In genomic region chr15:46129145-46129544, GRCh38 we compare ENCODE assay signal across 17 cellular contexts.
DNase-seq lines count a peak whose midpoint lies in the region; ATAC-seq, FAIRE-seq and TF ChIP-seq lines count a peak whose summit lies in the region.
"Had no signal": no experiment of that assay in that cellular context is flagged by ENCODE, and none has a peak within 500 bp of the region (broad histone marks: within the 10 kb centered on the region; RNA-seq: fewer than 3 reads in every experiment).

No MANE protein-coding gene starts in this region.

- no peaks in the 10 kb centered on the region for H3K36me3 ChIP-seq in IMR-90 (ENCODE audit: control insufficient read depth, insufficient read depth, low read length)
- no peaks in the 10 kb centered on the region for H3K36me3 ChIP-seq in astrocyte (ENCODE audit: insufficient read depth, low read length)
- no peaks in the 10 kb centered on the region for H3K36me3 ChIP-seq in adrenal gland (replicated peaks in 1 of 2)
- H3K36me3 ChIP-seq: BLaER1 had no signal

- no TSS peak for BruUV-seq in IMR-90 (replicated peaks; lab: Mats Ljungman, UMichigan)

- TF ChIP-seq CTCF in IMR-90 (conservative IDR thresholded peaks at IDR 0.05; ENCODE audit: low read depth, low read length) (no peak), astrocyte (IDR thresholded peaks at IDR 0.05; ENCODE audit: insufficient read depth, low read depth, low read length) (no peak), foreskin keratinocyte (conservative IDR thresholded peaks at IDR 0.05) (no peak), adrenal gland (IDR thresholded peaks at IDR 0.05) (no peak)
- TF ChIP-seq CTCF in activated CD8-positive, alpha-beta T cell treated with anti-CD3 and anti-CD28 coated beads for 36 hours (IDR thresholded peaks at IDR 0.05): no peak

- H2AK5ac ChIP-seq in IMR-90 (ENCODE audit: low read depth, low read length): no peak overlapping the region

- H2BK5ac ChIP-seq in IMR-90 (ENCODE audit: low read depth, low read length, poor library complexity, severe bottlenecking): peak overlapping the region; percentile 84

- no peaks in the 10 kb centered on the region for H3K27me3 ChIP-seq in IMR-90 (ENCODE audit: control insufficient read depth, insufficient read depth, low read length)
- no peaks in the 10 kb centered on the region for H3K27me3 ChIP-seq in astrocyte (ENCODE audit: insufficient read depth, low read length)
- H3K27me3 ChIP-seq in foreskin keratinocyte: no peaks in the 10 kb centered on the region
- H3K27me3 ChIP-seq in adrenal gland: no peaks in the 10 kb centered on the region
- H3K27me3 ChIP-seq: BLaER1 had no signal

- dilution Hi-C loops in IMR-90 (cut with HindIII; ENCODE audit: low sequenced_read_pairs, unreplicated experiment): no loop called here

- CTCF ChIA-PET in IMR-90 (lab: Yijun Ruan, JAX): interaction anchor here (0.6 kb wide), 2 partner anchors 24 to 117 kb away, joined by 3 read pairs; no protein-coding TSS in a partner anchor
- CTCF ChIA-PET in activated CD8-positive, alpha-beta T cell treated with anti-CD3 and anti-CD28 coated beads for 36 hours (lab: Charles Lee): no interaction called here

- intact Hi-C loops in IMR-90 (cut with micrococcal nuclease): no loop called here
- intact Hi-C loops in activated CD8-positive, alpha-beta T cell treated with anti-CD3 and anti-CD28 coated beads for 36 hours (cut with micrococcal nuclease): no loop called here
- intact Hi-C loops in adrenal gland (cut with DNase I): no loop called here
- intact Hi-C loops in posterior cingulate gyrus (cut with DNase I): no loop called here

- no peak overlapping the region for H3K4ac ChIP-seq in IMR-90 (ENCODE audit: low read depth, low read length)

- H3K9ac ChIP-seq in IMR-90 (ENCODE audit: low read depth, low read length) (no peak overlapping the region), astrocyte (ENCODE audit: low read length) (no peak overlapping the region)
- H3K9ac ChIP-seq: BLaER1 had no signal

- no peak overlapping the region for H2BK15ac ChIP-seq in IMR-90 (ENCODE audit: low read depth, low read length)

- H3K27ac Mint-ChIP-seq in astrocyte (ENCODE audit: unreplicated experiment): no peak overlapping the region
- H3K27ac Mint-ChIP-seq in activated CD8-positive, alpha-beta T cell treated with anti-CD3 and anti-CD28 coated beads for 36 hours: no peak overlapping the region
- H3K27ac Mint-ChIP-seq: CD14-positive monocyte; CD4-positive, alpha-beta memory T cell; H9 had no signal

- H3K79me1 ChIP-seq in IMR-90 (ENCODE audit: low read depth in 1 of 2, low read length in 2 of 2): no peaks in the 10 kb centered on the region

- no peak overlapping the region for H3K18ac ChIP-seq in IMR-90 (ENCODE audit: low read depth, low read length)

- H3K79me2 ChIP-seq in astrocyte (ENCODE audit: insufficient read depth, low read length): no peaks in the 10 kb centered on the region

- peak overlapping the region in 1 of 2 experiments; percentile 34; a peak in 1 of 4 replicates for H4K8ac ChIP-seq in IMR-90 (ENCODE audit: low read depth in 2 of 2, low read length in 2 of 2)

- TF ChIP-seq POLR2A in IMR-90 (IDR thresholded peaks at IDR 0.05; ENCODE audit: low read depth, low read length): no peak
- TF ChIP-seq POLR2A in adrenal gland (IDR thresholded peaks at IDR 0.05): no peak

- H3K27ac ChIP-seq in IMR-90 (ENCODE audit: insufficient read depth, low read length) (no peak overlapping the region), astrocyte (ENCODE audit: low read depth, low read length) (no peak overlapping the region), foreskin keratinocyte (no peak overlapping the region), adrenal gland (no peak overlapping the region)
- H3K27ac ChIP-seq: BLaER1 had no signal

- no peaks in the 10 kb centered on the region for H3K4me1 Mint-ChIP-seq in astrocyte (ENCODE audit: low read depth, unreplicated experiment)
- H3K4me1 Mint-ChIP-seq in activated CD8-positive, alpha-beta T cell treated with anti-CD3 and anti-CD28 coated beads for 36 hours (ENCODE audit: low read depth): no peaks in the 10 kb centered on the region
- H3K4me1 Mint-ChIP-seq: CD14-positive monocyte; CD4-positive, alpha-beta memory T cell; H9 had no signal

- POLR2A ChIA-PET in IMR-90 (lab: Charles Lee; ENCODE audit: unreplicated experiment): no interaction called here
- POLR2A ChIA-PET in activated CD8-positive, alpha-beta T cell treated with anti-CD3 and anti-CD28 coated beads for 36 hours (lab: Charles Lee): no interaction called here

- no peak overlapping the region for H3K56ac ChIP-seq in IMR-90 (ENCODE audit: extremely low read depth, insufficient read depth, low read length)

- H3K4me2 ChIP-seq in IMR-90 (ENCODE audit: low read depth, low read length) (no peak overlapping the region), astrocyte (ENCODE audit: low read length) (no peak overlapping the region)
- H3K4me2 ChIP-seq: BLaER1 had no signal

- no peaks in the 10 kb centered on the region for H3K4me1 ChIP-seq in IMR-90 (ENCODE audit: control insufficient read depth, insufficient read depth, low read length)
- no peaks in the 10 kb centered on the region for H3K4me1 ChIP-seq in astrocyte (ENCODE audit: insufficient read depth, low read length)
- no peaks in the 10 kb centered on the region for H3K4me1 ChIP-seq in foreskin keratinocyte
- no peaks in the 10 kb centered on the region for H3K4me1 ChIP-seq in adrenal gland (replicated peaks in 1 of 2)

- H3K9me1 ChIP-seq in IMR-90 (ENCODE audit: insufficient read depth, low read length): no peaks in the 10 kb centered on the region

- no peak overlapping the region for H4K5ac ChIP-seq in IMR-90 (ENCODE audit: low read depth, low read length)

- no peak for FAIRE-seq in astrocyte (lab: Jason Lieb, UNC)
- FAIRE-seq: GM12878, H1, K562 had no signal

- no peak overlapping the region; the same call in 1 of the 2 replicates for H2BK20ac ChIP-seq in IMR-90 (ENCODE audit: low read depth, low read length)

- peaks cover 7% of the 10 kb centered on the region; the same call in 1 of the 2 replicates for H3K9me3 ChIP-seq in IMR-90 (ENCODE audit: control insufficient read depth, insufficient read depth, low read length)
- H3K9me3 ChIP-seq in astrocyte (ENCODE audit: insufficient read depth, low read depth, low read length): peaks cover 6% of the 10 kb centered on the region
- no peaks in the 10 kb centered on the region for H3K9me3 ChIP-seq in adrenal gland (replicated peaks in 1 of 3)

- H4K20me1 ChIP-seq in IMR-90 (ENCODE audit: insufficient read depth, low read length): no peaks in the 10 kb centered on the region
- no peaks in the 10 kb centered on the region for H4K20me1 ChIP-seq in astrocyte (ENCODE audit: insufficient read depth, low read length)
- H4K20me1 ChIP-seq: BLaER1 had no signal

- DNase-seq in EH (ENCODE audit: low read depth) (peak; percentile 80), IMR-90 (peak; percentile 50), astrocyte (ENCODE audit: low read depth) (peak; percentile 3), foreskin keratinocyte (peak; percentile 24 to 39), adrenal gland (no peak), posterior cingulate gyrus (no peak)
- no peak for DNase-seq in activated CD8-positive, alpha-beta T cell treated with anti-CD3 and anti-CD28 coated beads for 36 hours
- DNase-seq in stimulated activated CD4-positive, alpha-beta T cell treated with anti-CD3 and anti-CD28 coated beads, Interleukin-15, amount 100 ng/mL, for 24 hours: no peak
- DNase-seq: CD4-positive, alpha-beta memory T cell; DMS153; DMS79; H9 had no signal

- TF ChIP-seq RAD21 in IMR-90 (IDR thresholded peaks at IDR 0.05; ENCODE audit: low read length): no peak

- H2AK9ac ChIP-seq in IMR-90 (replicated peaks; ENCODE audit: low read depth, low read length, poor library complexity): no peak overlapping the region

- H3K27me3 Mint-ChIP-seq in astrocyte (ENCODE audit: low read depth, unreplicated experiment): no peaks in the 10 kb centered on the region
- no peaks in the 10 kb centered on the region for H3K27me3 Mint-ChIP-seq in activated CD8-positive, alpha-beta T cell treated with anti-CD3 and anti-CD28 coated beads for 36 hours

- H3K4me3 ChIP-seq in IMR-90 (ENCODE audit: insufficient read depth, low read depth, low read length) (no peak overlapping the region), astrocyte (ENCODE audit: insufficient read depth, low read depth, low read length) (no peak overlapping the region), adrenal gland (no peak overlapping the region)
- H3K4me3 ChIP-seq: BLaER1, GM12878, K562 had no signal

- no peak overlapping the region for H2AFZ ChIP-seq in IMR-90 (replicated peaks; ENCODE audit: low read length, poor library complexity)
- no peak overlapping the region for H2AFZ ChIP-seq in astrocyte (ENCODE audit: low read depth, low read length)

- no peak overlapping the region for H3K23ac ChIP-seq in IMR-90 (ENCODE audit: low read depth, low read length)

- H3K36me3 Mint-ChIP-seq in astrocyte (ENCODE audit: low read depth, unreplicated experiment): no peaks in the 10 kb centered on the region
- H3K36me3 Mint-ChIP-seq in activated CD8-positive, alpha-beta T cell treated with anti-CD3 and anti-CD28 coated beads for 36 hours (ENCODE audit: low read depth): no peaks in the 10 kb centered on the region
- H3K36me3 Mint-ChIP-seq: CD14-positive monocyte; CD4-positive, alpha-beta memory T cell had no signal

- ATAC-seq in IMR-90 (ENCODE audit: low read depth) (peak; percentile 58), foreskin keratinocyte (no peak)
- ATAC-seq in activated CD8-positive, alpha-beta T cell treated with anti-CD3 and anti-CD28 coated beads for 36 hours: no peak
- ATAC-seq: GM12878, K562 had no signal

- no peak overlapping the region for H3K14ac ChIP-seq in IMR-90 (replicated peaks; ENCODE audit: low read depth, low read length)

- H2BK120ac ChIP-seq in IMR-90 (ENCODE audit: low read depth, low read length): no peak overlapping the region

- no CpG with 5 or more reads among the region's 1 CpG for WGBS in IMR-90 (ENCODE audit: extremely low coverage in 2 of 2, insufficient read length in 1 of 2), 2 experiments
- WGBS in adrenal gland, 4 donors: 71 to 95% (median 76%) methylated on average over 1 of the region's 1 CpG

- H4K91ac ChIP-seq in IMR-90 (ENCODE audit: insufficient read depth, low read depth, low read length): no peak overlapping the region

- no peak overlapping the region for H3K4me3 Mint-ChIP-seq in astrocyte (ENCODE audit: unreplicated experiment)
- H3K4me3 Mint-ChIP-seq in activated CD8-positive, alpha-beta T cell treated with anti-CD3 and anti-CD28 coated beads for 36 hours: no peak overlapping the region
- H3K4me3 Mint-ChIP-seq: CD14-positive monocyte; CD4-positive, alpha-beta memory T cell; H9 had no signal

- in situ Hi-C loops in IMR-90 (cut with MboI; ENCODE audit: low sequenced_read_pairs): no loop called here

- H3K9me3 Mint-ChIP-seq in astrocyte (ENCODE audit: unreplicated experiment): no peaks in the 10 kb centered on the region
- peaks cover 9% of the 10 kb centered on the region for H3K9me3 Mint-ChIP-seq in activated CD8-positive, alpha-beta T cell treated with anti-CD3 and anti-CD28 coated beads for 36 hours

TF ChIP-seq in IMR-90, 13 proteins besides CTCF, POLR2A, EP300 and RAD21 (continues in another document):
- no peak for TF ChIP-seq MXI1 (IDR thresholded peaks at IDR 0.05; ENCODE audit: borderline replicate concordance, low read depth, low read length)
- TF ChIP-seq CEBPB (IDR thresholded peaks at IDR 0.05; ENCODE audit: low read depth, low read length): no peak
- no peak for TF ChIP-seq SMC3 (IDR thresholded peaks at IDR 0.05; ENCODE audit: low read depth, low read length)

Comparison
In these comparisons a context has a peak if more than half of its experiments do, and no peak if none do; other contexts are left out.
1. DNase-seq: peak in EH (single experiment), IMR-90 (single experiment), astrocyte (single experiment) and foreskin keratinocyte (2 of 2); none in activated CD8-positive, alpha-beta T cell treated with anti-CD3 and anti-CD28 coated beads for 36 hours (single experiment), stimulated activated CD4-positive, alpha-beta T cell treated with anti-CD3 and anti-CD28 coated beads, Interleukin-15, amount 100 ng/mL, for 24 hours (single experiment), adrenal gland (0 of 7) and posterior cingulate gyrus (0 of 10).